22 cellular contexts compared by ENCODE assay signal in genomic region chr5:128925973-128926372, GRCh38. TPM values are rescaled to one million over a fixed set of nuclear protein-coding genes. Genes with fewer than 3 reads are reported as not detected.
"Had no signal": no experiment of that assay in that cellular context is flagged by ENCODE, and none has a peak within 500 bp of the region (broad histone marks: within the 10 kb centered on the region; RNA-seq: fewer than 3 reads in every experiment).

No MANE protein-coding gene starts in this region.

- ATAC-seq: effector memory CD8-positive, alpha-beta T cell; gastroesophageal sphincter; left lobe of liver had no signal

- H3K79me2 ChIP-seq: hepatocyte had no signal

- H3K36me3 ChIP-seq: esophagus squamous epithelium, gastroesophageal sphincter, stomach, thoracic aorta, transverse colon had no signal

- H3K4me1 ChIP-seq: esophagus squamous epithelium, gastroesophageal sphincter, stomach, transverse colon had no signal

- H3K27ac ChIP-seq: esophagus squamous epithelium, gastroesophageal sphincter, hepatocyte, stomach, thoracic aorta, transverse colon had no signal

- DNase-seq: effector memory CD8-positive, alpha-beta T cell; esophagus squamous epithelium; foreskin fibroblast; glutamatergic neuron; kidney; mesenchymal stem cell; midbrain; posterior cingulate gyrus; small intestine; stimulated activated CD4-positive, alpha-beta T cell treated with anti-CD3 and anti-CD28 coated beads, Interleukin-12 subunit alpha, Interleukin-12 subunit beta, amount 100 ng/mL, for 4 hours; stimulated activated naive CD4-positive, alpha-beta T cell; stomach; substantia nigra; transverse colon had no signal

- H3K9me3 ChIP-seq: esophagus squamous epithelium, gastroesophageal sphincter, stomach, thoracic aorta, transverse colon had no signal

- H3K27me3 ChIP-seq: esophagus squamous epithelium, gastroesophageal sphincter, hepatocyte, stomach, transverse colon had no signal

- H3K4me2 ChIP-seq: hepatocyte had no signal

- H2AFZ ChIP-seq: hepatocyte had no signal

- H3K4me3 ChIP-seq: esophagus squamous epithelium, gastroesophageal sphincter, hepatocyte, lung, stomach, thoracic aorta, transverse colon had no signal

RNA-seq across cellular contexts. Expression of gene SLC27A6, which starts 39.3 kb away (rescaled TPM):
- total RNA-seq: epithelial cell of proximal tubule, kidney, omental fat pad, pulmonary artery endothelial cell had no signal
